ENCODE assay signal across 10 cellular contexts in genomic region chr3:58048301-58048700, GRCh38. TPM values are rescaled to one million over a fixed set of nuclear protein-coding genes. Genes with fewer than 3 reads are reported as not detected.
A peak's percentile ranks its signal among the peaks of the same experiment; 100 is the strongest.
DNase-seq lines count a peak whose midpoint lies in the region; ATAC-seq and TF ChIP-seq lines count a peak whose summit lies in the region.
"Had no signal": no experiment of that assay in that cellular context is flagged by ENCODE, and none has a peak within 500 bp of the region (broad histone marks: within the 10 kb centered on the region; RNA-seq: fewer than 3 reads in every experiment).

No MANE protein-coding gene starts in this region.

- H3K4me3 Mint-ChIP-seq in MCF 10A (ENCODE audit: unreplicated experiment): no peak overlapping the region
- no peak overlapping the region for H3K4me3 Mint-ChIP-seq in activated CD4-positive, alpha-beta T cell treated with anti-CD3 and anti-CD28 coated beads, Interleukin-2, amount 10 ng/mL, durations not matched to agents 7 days and 5 days
- H3K4me3 Mint-ChIP-seq: memory B cell had no signal

- ATAC-seq in IMR-90 (ENCODE audit: low read depth) (no peak), left colon (no peak)

- H3K27me3 ChIP-seq in IMR-90 (ENCODE audit: control insufficient read depth, insufficient read depth, low read length) (no peaks in the 10 kb centered on the region), stomach (no peaks in the 10 kb centered on the region)

- H3K4me1 Mint-ChIP-seq in MCF 10A (ENCODE audit: insufficient read depth, unreplicated experiment): peaks cover 58% of the 10 kb centered on the region
- H3K4me1 Mint-ChIP-seq in activated CD4-positive, alpha-beta T cell treated with anti-CD3 and anti-CD28 coated beads, Interleukin-2, amount 10 ng/mL, durations not matched to agents 7 days and 5 days: peaks cover 7% of the 10 kb centered on the region

- dilution Hi-C loops in IMR-90 (cut with HindIII; ENCODE audit: low sequenced_read_pairs, unreplicated experiment): no loop called here

- H2AK9ac ChIP-seq in IMR-90 (replicated peaks; ENCODE audit: low read depth, low read length, poor library complexity): peak overlapping the region; percentile 6

- POLR2A ChIA-PET in IMR-90 (lab: Charles Lee; ENCODE audit: unreplicated experiment): no interaction called here
- POLR2A ChIA-PET in MCF 10A (lab: Yijun Ruan, JAX): interaction anchor here (1.1 to 8.2 kb wide), 10 partner anchors 8 to 70 kb away, joined by 3 to 98 read pairs (median 18); partner anchors contain the start of gene FLNB
- POLR2A ChIA-PET in activated CD4-positive, alpha-beta T cell treated with anti-CD3 and anti-CD28 coated beads, Interleukin-2, amount 10 ng/mL, durations not matched to agents 7 days and 5 days (lab: Charles Lee): interaction anchor here (0.6 kb wide), 1 partner anchor 50 kb away, joined by 3 read pairs; no protein-coding TSS in a partner anchor

- H2BK120ac ChIP-seq in IMR-90 (ENCODE audit: low read depth, low read length): peak overlapping the region; percentile 93

- peak overlapping the region; percentile 93 for H3K4ac ChIP-seq in IMR-90 (ENCODE audit: low read depth, low read length)

- no peak overlapping the region for H3K56ac ChIP-seq in IMR-90 (ENCODE audit: extremely low read depth, insufficient read depth, low read length)

- H3K27me3 Mint-ChIP-seq in MCF 10A (ENCODE audit: insufficient read depth, unreplicated experiment): no peaks in the 10 kb centered on the region
- H3K27me3 Mint-ChIP-seq in activated CD4-positive, alpha-beta T cell treated with anti-CD3 and anti-CD28 coated beads, Interleukin-2, amount 10 ng/mL, durations not matched to agents 7 days and 5 days: no peaks in the 10 kb centered on the region
- H3K27me3 Mint-ChIP-seq: memory B cell had no signal

- DNase-seq in IMR-90 (no peak), MCF 10A (ENCODE audit: unreplicated experiment) (peak; percentile 37), kidney glomerular epithelial cell (lab: John Stamatoyannopoulos, UW) (peak; percentile 34), stomach (no peak), NAMALWA (ENCODE audit: low spot score) (no peak), left colon (no peak), NCI-H146 (lab: John Stamatoyannopoulos, UW) (no peak)
- DNase-seq in activated CD4-positive, alpha-beta T cell treated with anti-CD3 and anti-CD28 coated beads, Interleukin-2, amount 10 ng/mL, durations not matched to agents 7 days and 5 days: no peak
- DNase-seq: GOT3 had no signal

- H3K27ac Mint-ChIP-seq in MCF 10A (ENCODE audit: low read depth, unreplicated experiment): peak overlapping the region; percentile 95
- no peak overlapping the region for H3K27ac Mint-ChIP-seq in activated CD4-positive, alpha-beta T cell treated with anti-CD3 and anti-CD28 coated beads, Interleukin-2, amount 10 ng/mL, durations not matched to agents 7 days and 5 days
- H3K27ac Mint-ChIP-seq: memory B cell had no signal

- peak overlapping the region; percentile 72 for H2BK5ac ChIP-seq in IMR-90 (ENCODE audit: low read depth, low read length, poor library complexity, severe bottlenecking)

- in situ Hi-C loops in IMR-90 (cut with MboI; ENCODE audit: low sequenced_read_pairs): no loop called here

- H3K4me1 ChIP-seq in IMR-90 (ENCODE audit: control insufficient read depth, insufficient read depth, low read length) (peaks cover 48% of the 10 kb centered on the region), stomach (peaks cover 51 to 89% (median 78%) of the 10 kb centered on the region in 4 donors)

- no peak for TF ChIP-seq EP300 in stomach (IDR thresholded peaks at IDR 0.05)

- peaks cover 43% of the 10 kb centered on the region for H3K9me1 ChIP-seq in IMR-90 (ENCODE audit: insufficient read depth, low read length)

- no CpG with 5 or more reads among the region's 4 CpGs for WGBS in IMR-90 (ENCODE audit: extremely low coverage in 2 of 2, insufficient read length in 1 of 2), 2 experiments
- 14 to 46% (median 27%) methylated on average over 4 of the region's 4 CpGs for WGBS in stomach, 5 donors

- no peak for TF ChIP-seq RAD21 in IMR-90 (IDR thresholded peaks at IDR 0.05; ENCODE audit: low read length)

- intact Hi-C loops in IMR-90 (cut with micrococcal nuclease) (loop anchor here (10.0 kb wide), 1 partner anchor 784 kb away; no protein-coding TSS in a partner anchor), MCF 10A (cut with micrococcal nuclease) (no loop called here), stomach (cut with DNase I; ENCODE audit: low total_unique reads) (no loop called here), left colon (cut with DNase I, micrococcal nuclease) (no loop called here)

- H4K91ac ChIP-seq in IMR-90 (ENCODE audit: insufficient read depth, low read depth, low read length): peak overlapping the region; percentile 93

- H3K9me3 ChIP-seq in IMR-90 (ENCODE audit: control insufficient read depth, insufficient read depth, low read length): no peaks in the 10 kb centered on the region
- H3K9me3 ChIP-seq in stomach: no peaks in the 10 kb centered on the region

- peak overlapping the region; percentile 63 for H3K18ac ChIP-seq in IMR-90 (ENCODE audit: low read depth, low read length)

- peak overlapping the region; percentile 98; the same call in 2 of the 3 replicates for H2BK15ac ChIP-seq in IMR-90 (ENCODE audit: low read depth, low read length)

- TF ChIP-seq CTCF in IMR-90 (conservative IDR thresholded peaks at IDR 0.05; ENCODE audit: low read depth, low read length): no peak
- TF ChIP-seq CTCF in MCF 10A (IDR thresholded peaks at IDR 0.05; ENCODE audit: unreplicated experiment): no peak
- TF ChIP-seq CTCF in stomach (IDR thresholded peaks at IDR 0.05): no peak

- BruUV-seq in IMR-90 (replicated peaks; lab: Mats Ljungman, UMichigan): no TSS peak
- BruUV-seq in MCF 10A (replicated peaks; lab: Mats Ljungman, UMichigan): no TSS peak

- H3K9me3 Mint-ChIP-seq in MCF 10A (ENCODE audit: unreplicated experiment): no peaks in the 10 kb centered on the region
- no peaks in the 10 kb centered on the region for H3K9me3 Mint-ChIP-seq in activated CD4-positive, alpha-beta T cell treated with anti-CD3 and anti-CD28 coated beads, Interleukin-2, amount 10 ng/mL, durations not matched to agents 7 days and 5 days
- H3K9me3 Mint-ChIP-seq: memory B cell had no signal

- peak overlapping the region; percentile 93 for H3K23ac ChIP-seq in IMR-90 (ENCODE audit: low read depth, low read length)

- peak overlapping the region; percentile 98 for H2AK5ac ChIP-seq in IMR-90 (ENCODE audit: low read depth, low read length)

- H3K36me3 Mint-ChIP-seq in MCF 10A (ENCODE audit: insufficient read depth, unreplicated experiment): peaks cover 7% of the 10 kb centered on the region
- no peaks in the 10 kb centered on the region for H3K36me3 Mint-ChIP-seq in activated CD4-positive, alpha-beta T cell treated with anti-CD3 and anti-CD28 coated beads, Interleukin-2, amount 10 ng/mL, durations not matched to agents 7 days and 5 days (ENCODE audit: low read depth)

- peak overlapping the region; percentile 95 for H2BK20ac ChIP-seq in IMR-90 (ENCODE audit: low read depth, low read length)

- no peak for TF ChIP-seq POLR2A in IMR-90 (IDR thresholded peaks at IDR 0.05; ENCODE audit: low read depth, low read length)
- no peak for TF ChIP-seq POLR2A in stomach (IDR thresholded peaks at IDR 0.05)

- H3K9ac ChIP-seq in IMR-90 (ENCODE audit: low read depth, low read length): peak overlapping the region; percentile 39; the same call in 1 of the 2 replicates

- H3K27ac ChIP-seq in IMR-90 (ENCODE audit: insufficient read depth, low read length): peak overlapping the region; percentile 79
- H3K27ac ChIP-seq in stomach: peak overlapping the region; percentile 30 to 84 (median 81)

- no peak overlapping the region for H2AFZ ChIP-seq in IMR-90 (replicated peaks; ENCODE audit: low read length, poor library complexity)

- no peaks in the 10 kb centered on the region for H3K36me3 ChIP-seq in IMR-90 (ENCODE audit: control insufficient read depth, insufficient read depth, low read length)
- no peaks in the 10 kb centered on the region for H3K36me3 ChIP-seq in stomach

- H4K8ac ChIP-seq in IMR-90 (ENCODE audit: low read depth in 2 of 2, low read length in 2 of 2): peak overlapping the region; percentile 22 to 78; a peak in 3 of 4 replicates

- peak overlapping the region; percentile 84 for H4K5ac ChIP-seq in IMR-90 (ENCODE audit: low read depth, low read length)

- H3K14ac ChIP-seq in IMR-90 (replicated peaks; ENCODE audit: low read depth, low read length): peak overlapping the region; percentile 62

- no peak overlapping the region for H3K4me3 ChIP-seq in IMR-90 (ENCODE audit: insufficient read depth, low read depth, low read length)
- no peak overlapping the region for H3K4me3 ChIP-seq in stomach

- peaks cover 26 to 78% of the 10 kb centered on the region in 2 experiments; a peak in 3 of 4 replicates for H3K79me1 ChIP-seq in IMR-90 (ENCODE audit: low read depth in 1 of 2, low read length in 2 of 2)

- 0 out of 2 replicates have a peak overlapping the region, but pooled peaks have one; percentile 9 for H3K4me2 ChIP-seq in IMR-90 (ENCODE audit: low read depth, low read length)

- H4K20me1 ChIP-seq in IMR-90 (ENCODE audit: insufficient read depth, low read length): peaks cover 33% of the 10 kb centered on the region

- CTCF ChIA-PET in IMR-90 (lab: Yijun Ruan, JAX): no interaction called here
- CTCF ChIA-PET in MCF 10A (lab: Yijun Ruan, JAX): interaction anchor here (0.8 to 1.6 kb wide), 5 partner anchors 16 to 86 kb away, joined by 3 to 7 read pairs (median 4); no protein-coding TSS in a partner anchor
- CTCF ChIA-PET in activated CD4-positive, alpha-beta T cell treated with anti-CD3 and anti-CD28 coated beads, Interleukin-2, amount 10 ng/mL, durations not matched to agents 7 days and 5 days (lab: Charles Lee): interaction anchor here (1.3 kb wide), 1 partner anchor 74 kb away, joined by 3 read pairs; no protein-coding TSS in a partner anchor

TF ChIP-seq in IMR-90, 13 proteins besides CTCF, POLR2A, EP300 and RAD21 (continues in another document):
- TF ChIP-seq NFE2L2 (IDR thresholded peaks at IDR 0.05; ENCODE audit: low read depth, low read length) (no peak), CEBPB (IDR thresholded peaks at IDR 0.05; ENCODE audit: low read depth, low read length) (no peak)

RNA-seq across cellular contexts. Expression of gene FLNB, which starts 40.1 kb away (rescaled TPM):
- 124 and 136 TPM in 2 replicates for total RNA-seq in IMR-90 (2012; rRNA removed)
- 78.0 and 81.4 TPM in 2 replicates for polyA plus RNA-seq in IMR-90 (2012; rRNA removed)
- polyA plus RNA-seq in IMR-90 (2012; cell fraction: cytosol; rRNA removed): 22.2 and 37.9 TPM in 2 replicates
- 338 and 411 TPM in 2 replicates for polyA plus RNA-seq in IMR-90 (2012; cell fraction: nucleus; rRNA removed; ENCODE audit: low replicate concordance)
- total RNA-seq in MCF 10A (2022): 580 and 593 TPM in 2 replicates
- total RNA-seq in stomach: 100 to 1,000 TPM in 3 of 5 donors, 10 to 100 TPM in 2; 51.3 to 204 (median 112) TPM
- polyA plus RNA-seq in stomach: 10 to 100 TPM; 38.2 to 76.2 (median 45.1) TPM
- total RNA-seq in activated CD4-positive, alpha-beta T cell treated with anti-CD3 and anti-CD28 coated beads, Interleukin-2, amount 10 ng/mL, durations not matched to agents 7 days and 5 days: 10 to 100 TPM; 27.2 to 28.1 TPM
- total RNA-seq in left colon: 100 to 1,000 TPM; 410 to 585 TPM

Comparison
In these comparisons a context has a peak if more than half of its experiments do, and no peak if none do; other contexts are left out.
1. DNase-seq: peak in MCF 10A (single experiment) and kidney glomerular epithelial cell (single experiment); none in IMR-90 (single experiment), stomach (single experiment), NAMALWA (single experiment), activated CD4-positive, alpha-beta T cell treated with anti-CD3 and anti-CD28 coated beads, Interleukin-2, amount 10 ng/mL, durations not matched to agents 7 days and 5 days (single experiment), left colon (0 of 2) and NCI-H146 (single experiment).